1 cellular context compared by ENCODE assay signal in genomic region chr19:2650515-2650914, GRCh38.
TF ChIP-seq lines count a peak whose summit lies in the region.

No MANE protein-coding gene starts in this region.

TF ChIP-seq in HepG2, 621 proteins besides CTCF, POLR2A, EP300 and RAD21 (continued from another document and continues in another):
- TF ChIP-seq, protein P1, sequence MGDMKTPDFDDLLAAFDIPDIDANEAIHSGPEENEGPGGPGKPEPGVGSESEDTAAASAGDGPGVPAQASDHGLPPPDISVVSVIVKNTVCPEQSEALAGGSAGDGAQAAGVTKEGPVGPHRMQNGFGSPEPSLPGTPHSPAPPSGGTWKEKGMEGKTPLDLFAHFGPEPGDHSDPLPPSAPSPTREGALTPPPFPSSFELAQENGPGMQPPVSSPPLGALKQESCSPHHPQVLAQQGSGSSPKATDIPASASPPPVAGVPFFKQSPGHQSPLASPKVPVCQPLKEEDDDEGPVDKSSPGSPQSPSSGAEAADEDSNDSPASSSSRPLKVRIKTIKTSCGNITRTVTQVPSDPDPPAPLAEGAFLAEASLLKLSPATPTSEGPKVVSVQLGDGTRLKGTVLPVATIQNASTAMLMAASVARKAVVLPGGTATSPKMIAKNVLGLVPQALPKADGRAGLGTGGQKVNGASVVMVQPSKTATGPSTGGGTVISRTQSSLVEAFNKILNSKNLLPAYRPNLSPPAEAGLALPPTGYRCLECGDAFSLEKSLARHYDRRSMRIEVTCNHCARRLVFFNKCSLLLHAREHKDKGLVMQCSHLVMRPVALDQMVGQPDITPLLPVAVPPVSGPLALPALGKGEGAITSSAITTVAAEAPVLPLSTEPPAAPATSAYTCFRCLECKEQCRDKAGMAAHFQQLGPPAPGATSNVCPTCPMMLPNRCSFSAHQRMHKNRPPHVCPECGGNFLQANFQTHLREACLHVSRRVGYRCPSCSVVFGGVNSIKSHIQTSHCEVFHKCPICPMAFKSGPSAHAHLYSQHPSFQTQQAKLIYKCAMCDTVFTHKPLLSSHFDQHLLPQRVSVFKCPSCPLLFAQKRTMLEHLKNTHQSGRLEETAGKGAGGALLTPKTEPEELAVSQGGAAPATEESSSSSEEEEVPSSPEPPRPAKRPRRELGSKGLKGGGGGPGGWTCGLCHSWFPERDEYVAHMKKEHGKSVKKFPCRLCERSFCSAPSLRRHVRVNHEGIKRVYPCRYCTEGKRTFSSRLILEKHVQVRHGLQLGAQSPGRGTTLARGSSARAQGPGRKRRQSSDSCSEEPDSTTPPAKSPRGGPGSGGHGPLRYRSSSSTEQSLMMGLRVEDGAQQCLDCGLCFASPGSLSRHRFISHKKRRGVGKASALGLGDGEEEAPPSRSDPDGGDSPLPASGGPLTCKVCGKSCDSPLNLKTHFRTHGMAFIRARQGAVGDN (CRISPR knock-in tag; IDR thresholded peaks at IDR 0.05): peak; percentile 75
- TF ChIP-seq, protein P2, sequence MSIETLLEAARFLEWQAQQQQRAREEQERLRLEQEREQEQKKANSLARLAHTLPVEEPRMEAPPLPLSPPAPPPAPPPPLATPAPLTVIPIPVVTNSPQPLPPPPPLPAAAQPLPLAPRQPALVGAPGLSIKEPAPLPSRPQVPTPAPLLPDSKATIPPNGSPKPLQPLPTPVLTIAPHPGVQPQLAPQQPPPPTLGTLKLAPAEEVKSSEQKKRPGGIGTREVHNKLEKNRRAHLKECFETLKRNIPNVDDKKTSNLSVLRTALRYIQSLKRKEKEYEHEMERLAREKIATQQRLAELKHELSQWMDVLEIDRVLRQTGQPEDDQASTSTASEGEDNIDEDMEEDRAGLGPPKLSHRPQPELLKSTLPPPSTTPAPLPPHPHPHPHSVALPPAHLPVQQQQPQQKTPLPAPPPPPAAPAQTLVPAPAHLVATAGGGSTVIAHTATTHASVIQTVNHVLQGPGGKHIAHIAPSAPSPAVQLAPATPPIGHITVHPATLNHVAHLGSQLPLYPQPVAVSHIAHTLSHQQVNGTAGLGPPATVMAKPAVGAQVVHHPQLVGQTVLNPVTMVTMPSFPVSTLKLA (IDR thresholded peaks at IDR 0.05): 0 out of 2 replicates have a peak, but pooled peaks have one; percentile 6
- peak; percentile 27; the same call in 1 of the 2 replicates for TF ChIP-seq KDM6A (CRISPR knock-in tag; IDR thresholded peaks at IDR 0.05; ENCODE audit: low read depth)
- TF ChIP-seq PHF21A (CRISPR knock-in tag; IDR thresholded peaks at IDR 0.05): peak; percentile 31; the same call in 1 of the 2 replicates
- peak; percentile 37 for TF ChIP-seq STAG1 (CRISPR knock-in tag; IDR thresholded peaks at IDR 0.05)
- peak; percentile 66 to 76; a peak in 2 of 4 replicates for TF ChIP-seq NR2F1 (CRISPR knock-in tag; IDR thresholded peaks at IDR 0.05)
- peak; percentile 55; the same call in 1 of the 2 replicates for TF ChIP-seq FOXO1 (CRISPR knock-in tag; IDR thresholded peaks at IDR 0.05)
- no peak for TF ChIP-seq TCF12 (IDR thresholded peaks at IDR 0.05)
- no peak for TF ChIP-seq TCF12 (CRISPR knock-in tag; IDR thresholded peaks at IDR 0.05)
- peak; percentile 85 for TF ChIP-seq ZNF292 (CRISPR knock-in tag; IDR thresholded peaks at IDR 0.05; ENCODE audit: borderline replicate concordance, low read depth)
- peak; percentile 42; the same call in 1 of the 2 replicates for TF ChIP-seq NR2F6 (IDR thresholded peaks at IDR 0.05)
- TF ChIP-seq NR2F6 (CRISPR knock-in tag; IDR thresholded peaks at IDR 0.05): peak; percentile 80
- TF ChIP-seq ZNF629 (CRISPR knock-in tag; conservative IDR thresholded peaks at IDR 0.05): 0 out of 2 replicates have a peak, but pooled peaks have one; percentile 7
- peak; percentile 57; the same call in 1 of the 2 replicates for TF ChIP-seq KDM3A (CRISPR knock-in tag; IDR thresholded peaks at IDR 0.05; ENCODE audit: low read depth)
- peak; percentile 44; the same call in 1 of the 2 replicates for TF ChIP-seq ZNF263 (CRISPR knock-in tag; IDR thresholded peaks at IDR 0.05)
- TF ChIP-seq PAF1 (CRISPR knock-in tag; IDR thresholded peaks at IDR 0.05): no peak
- TF ChIP-seq ZSCAN21 (CRISPR knock-in tag; IDR thresholded peaks at IDR 0.05; ENCODE audit: borderline replicate concordance): peak; percentile 71; the same call in 1 of the 2 replicates
- no peak for TF ChIP-seq ZNF83 (CRISPR knock-in tag; IDR thresholded peaks at IDR 0.05; ENCODE audit: borderline replicate concordance)
- peak; percentile 40; the same call in 1 of the 2 replicates for TF ChIP-seq HMG20A (CRISPR knock-in tag; IDR thresholded peaks at IDR 0.05; ENCODE audit: borderline replicate concordance)
- 0 out of 2 replicates have a peak, but pooled peaks have one; percentile 38 for TF ChIP-seq KMT2A (CRISPR knock-in tag; IDR thresholded peaks at IDR 0.05)
- peak; percentile 76 for TF ChIP-seq SAP130 (CRISPR knock-in tag; IDR thresholded peaks at IDR 0.05; ENCODE audit: low read depth)
- TF ChIP-seq ZNF878 (CRISPR knock-in tag; IDR thresholded peaks at IDR 0.05): no peak
- TF ChIP-seq HDAC1 (CRISPR knock-in tag; IDR thresholded peaks at IDR 0.05): peak; percentile 43; the same call in 1 of the 2 replicates
- TF ChIP-seq ZFP37 (CRISPR knock-in tag; IDR thresholded peaks at IDR 0.05; ENCODE audit: borderline replicate concordance): no peak
- 0 out of 2 replicates have a peak, but pooled peaks have one; percentile 34 for TF ChIP-seq TARDBP (CRISPR knock-in tag; IDR thresholded peaks at IDR 0.05)
- peak; percentile 55; the same call in 1 of the 2 replicates for TF ChIP-seq ESRRA (CRISPR knock-in tag; IDR thresholded peaks at IDR 0.05; ENCODE audit: low read depth)
- TF ChIP-seq ZMYM2 (CRISPR knock-in tag; IDR thresholded peaks at IDR 0.05): 0 out of 2 replicates have a peak, but pooled peaks have one; percentile 29
- 0 out of 2 replicates have a peak, but pooled peaks have one; percentile 19 for TF ChIP-seq PHF20 (CRISPR knock-in tag; IDR thresholded peaks at IDR 0.05)
- TF ChIP-seq HIC2 (CRISPR knock-in tag; IDR thresholded peaks at IDR 0.05; ENCODE audit: low read depth): peak; percentile 40; the same call in 1 of the 2 replicates
- 0 out of 2 replicates have a peak, but pooled peaks have one; percentile 55 for TF ChIP-seq ERF (CRISPR knock-in tag; IDR thresholded peaks at IDR 0.05)
- TF ChIP-seq SATB2 (CRISPR knock-in tag; IDR thresholded peaks at IDR 0.05): no peak
- TF ChIP-seq SKIL (CRISPR knock-in tag; IDR thresholded peaks at IDR 0.05; ENCODE audit: borderline replicate concordance): peak; percentile 94
- TF ChIP-seq LCORL (IDR thresholded peaks at IDR 0.05): no peak
- TF ChIP-seq LCORL (CRISPR knock-in tag; IDR thresholded peaks at IDR 0.05): 0 out of 2 replicates have a peak, but pooled peaks have one; percentile 41
- peak; percentile 29 for TF ChIP-seq ZNF883 (CRISPR knock-in tag; IDR thresholded peaks at IDR 0.05; ENCODE audit: not compliant biosample characterization)
- 0 out of 2 replicates have a peak, but pooled peaks have one; percentile 23 for TF ChIP-seq ZNF205 (CRISPR knock-in tag; IDR thresholded peaks at IDR 0.05)
- TF ChIP-seq MIER2 (CRISPR knock-in tag; IDR thresholded peaks at IDR 0.05): peak; percentile 46; the same call in 1 of the 2 replicates
- 0 out of 2 replicates have a peak, but pooled peaks have one; percentile 40 for TF ChIP-seq ZNF552 (CRISPR knock-in tag; IDR thresholded peaks at IDR 0.05; ENCODE audit: borderline replicate concordance)
- no peak for TF ChIP-seq ZNF503 (CRISPR knock-in tag; IDR thresholded peaks at IDR 0.05)
- TF ChIP-seq ZNF841 (CRISPR knock-in tag; IDR thresholded peaks at IDR 0.05; ENCODE audit: borderline replicate concordance): no peak
- peak; percentile 93 for TF ChIP-seq RXRB (CRISPR knock-in tag; IDR thresholded peaks at IDR 0.05; ENCODE audit: borderline replicate concordance)
- no peak for TF ChIP-seq ZNF780A (CRISPR knock-in tag; IDR thresholded peaks at IDR 0.05)
- TF ChIP-seq HBP1 (CRISPR knock-in tag; IDR thresholded peaks at IDR 0.05; ENCODE audit: low read depth): 0 out of 2 replicates have a peak, but pooled peaks have one; percentile 27
- peak; percentile 62; the same call in 1 of the 2 replicates for TF ChIP-seq GABPB1 (CRISPR knock-in tag; IDR thresholded peaks at IDR 0.05)
- TF ChIP-seq SIN3B (IDR thresholded peaks at IDR 0.05; ENCODE audit: low read length): no peak
- TF ChIP-seq MED1 (CRISPR knock-in tag; IDR thresholded peaks at IDR 0.05): peak; percentile 63; the same call in 1 of the 2 replicates
- TF ChIP-seq ZNF121 (CRISPR knock-in tag; IDR thresholded peaks at IDR 0.05): 0 out of 2 replicates have a peak, but pooled peaks have one; percentile 9
- TF ChIP-seq ZNF230 (CRISPR knock-in tag; IDR thresholded peaks at IDR 0.05): no peak
- peak; percentile 96 for TF ChIP-seq UBTF (CRISPR knock-in tag; IDR thresholded peaks at IDR 0.05)
- peak; percentile 100 for TF ChIP-seq SKI (IDR thresholded peaks at IDR 0.05; ENCODE audit: partially characterized antibody)
- no peak for TF ChIP-seq RORA (CRISPR knock-in tag; IDR thresholded peaks at IDR 0.05)
- TF ChIP-seq ZBTB34 (CRISPR knock-in tag; IDR thresholded peaks at IDR 0.05): no peak
